In genomic region chr12:4116251-4117111, GRCh38 we compare ENCODE assay signal across 10 cellular contexts.
A peak's percentile ranks its signal among the peaks of the same experiment; 100 is the strongest.
DNase-seq lines count a peak whose midpoint lies in the region; ATAC-seq lines count a peak whose summit lies in the region.
"Had no signal": no experiment of that assay in that cellular context is flagged by ENCODE, and none has a peak within 500 bp of the region (broad histone marks: within the 10 kb centered on the region; RNA-seq: fewer than 3 reads in every experiment).

No MANE protein-coding gene starts in this region.

- H3K79me2 ChIP-seq in Karpas-422 (ENCODE audit: low read length), result no peaks in the 10 kb centered on the region

- no peaks in the 10 kb centered on the region for H3K9me2 ChIP-seq in Karpas-422 (replicated peaks; ENCODE audit: insufficient read depth, low read length)

- DNase-seq in Daoy (ENCODE audit: low read depth), result peak; percentile 86
- DNase-seq in Karpas-422, result peak; percentile 58
- peak; percentile 85 for DNase-seq in dermis blood vessel endothelial cell
- DNase-seq in myocyte (ENCODE audit: low read depth), result peak; percentile 98
- no peak for DNase-seq in GDM1 (lab: John Stamatoyannopoulos, UW)
- DNase-seq in effector memory CD4-positive, alpha-beta T cell, result no peak
- DNase-seq in HuH-7.5 (ENCODE audit: low spot score), result no peak
- DNase-seq: NCI-H526 treated with DMSO at 0.1 percent for 48 hours, spleen had no signal

- no peaks in the 10 kb centered on the region for H4K20me1 ChIP-seq in Karpas-422 (ENCODE audit: insufficient read depth, low read depth, low read length)

- H3K36me3 ChIP-seq in Karpas-422 (ENCODE audit: insufficient read depth, low read length), result no peaks in the 10 kb centered on the region
- no peaks in the 10 kb centered on the region for H3K36me3 ChIP-seq in effector memory CD4-positive, alpha-beta T cell (ENCODE audit: control insufficient read depth, insufficient read depth, low read length)
- H3K36me3 ChIP-seq: spleen had no signal

- H3K4me2 ChIP-seq in Karpas-422 (ENCODE audit: low read depth, low read length, poor library complexity, severe bottlenecking), result peak overlapping the region; percentile 5

- H3K9me3 ChIP-seq in Karpas-422 (ENCODE audit: low read length), result no peaks in the 10 kb centered on the region
- H3K9me3 ChIP-seq in effector memory CD4-positive, alpha-beta T cell (ENCODE audit: control insufficient read depth, low read length), result no peaks in the 10 kb centered on the region
- H3K9me3 ChIP-seq: spleen had no signal

- no peak overlapping the region for H3K9ac ChIP-seq in Karpas-422 (ENCODE audit: low read length)

- no peak overlapping the region for H3K27ac ChIP-seq in Karpas-422 (ENCODE audit: low read length)
- H3K27ac ChIP-seq in effector memory CD4-positive, alpha-beta T cell (ENCODE audit: insufficient read depth, low read length, poor library complexity, severe bottlenecking), result no peak overlapping the region

- no peaks in the 10 kb centered on the region for H3K27me3 ChIP-seq in Karpas-422 (ENCODE audit: low read length)
- H3K27me3 ChIP-seq in effector memory CD4-positive, alpha-beta T cell (replicated peaks; ENCODE audit: control insufficient read depth, insufficient read depth, low read length, poor library complexity, severe bottlenecking), result no peaks in the 10 kb centered on the region

- H2AFZ ChIP-seq in Karpas-422 (ENCODE audit: low read length), result no peak overlapping the region

- no peak for ATAC-seq in HG02798 (IDR thresholded peaks at IDR 0.05; ENCODE audit: poor library complexity, unreplicated experiment)

- H3K4me3 ChIP-seq in Karpas-422 (ENCODE audit: low read length), result no peak overlapping the region
- no peak overlapping the region for H3K4me3 ChIP-seq in effector memory CD4-positive, alpha-beta T cell (ENCODE audit: insufficient read depth, low read depth, low read length, poor library complexity, severe bottlenecking)

- peaks cover 37% of the 10 kb centered on the region for H3K4me1 ChIP-seq in Karpas-422 (ENCODE audit: low read length)
- H3K4me1 ChIP-seq in effector memory CD4-positive, alpha-beta T cell (ENCODE audit: control insufficient read depth, insufficient read depth, low read length, poor library complexity, severe bottlenecking), result peaks cover 34% of the 10 kb centered on the region

Comparison
In these comparisons a context has a peak if more than half of its experiments do, and no peak if none do; other contexts are left out.
1. DNase-seq: peak in Daoy (single experiment), Karpas-422 (single experiment), dermis blood vessel endothelial cell (single experiment) and myocyte (single experiment); none in GDM1 (single experiment), effector memory CD4-positive, alpha-beta T cell (0 of 3) and HuH-7.5 (single experiment).